1 cellular context compared by ENCODE assay signal in the genomic region with DNA sequence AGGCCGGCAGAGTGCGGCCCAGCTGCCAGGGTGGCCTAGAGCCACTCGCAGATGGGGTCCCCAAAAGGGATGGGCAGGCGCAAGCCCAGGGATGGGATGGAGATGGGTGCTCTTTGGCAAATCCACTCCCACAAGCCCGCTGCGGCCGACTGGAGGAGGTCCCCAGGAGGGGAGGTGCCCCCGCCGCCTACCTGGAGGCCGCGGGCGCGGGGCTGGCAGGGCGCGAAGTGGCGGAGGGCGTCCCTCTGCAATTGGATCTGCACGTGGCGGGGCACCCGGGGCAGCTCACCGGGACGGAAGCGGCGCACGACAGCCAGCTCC.
A peak's percentile ranks its signal among the peaks of the same experiment; 100 is the strongest.
TF ChIP-seq lines count a peak whose summit lies in the region.

No MANE protein-coding gene starts in this region.

TF ChIP-seq in K562, 482 proteins besides CTCF, POLR2A, EP300 and RAD21 (continued from another document and continues in another):
- TF ChIP-seq, protein P1, sequence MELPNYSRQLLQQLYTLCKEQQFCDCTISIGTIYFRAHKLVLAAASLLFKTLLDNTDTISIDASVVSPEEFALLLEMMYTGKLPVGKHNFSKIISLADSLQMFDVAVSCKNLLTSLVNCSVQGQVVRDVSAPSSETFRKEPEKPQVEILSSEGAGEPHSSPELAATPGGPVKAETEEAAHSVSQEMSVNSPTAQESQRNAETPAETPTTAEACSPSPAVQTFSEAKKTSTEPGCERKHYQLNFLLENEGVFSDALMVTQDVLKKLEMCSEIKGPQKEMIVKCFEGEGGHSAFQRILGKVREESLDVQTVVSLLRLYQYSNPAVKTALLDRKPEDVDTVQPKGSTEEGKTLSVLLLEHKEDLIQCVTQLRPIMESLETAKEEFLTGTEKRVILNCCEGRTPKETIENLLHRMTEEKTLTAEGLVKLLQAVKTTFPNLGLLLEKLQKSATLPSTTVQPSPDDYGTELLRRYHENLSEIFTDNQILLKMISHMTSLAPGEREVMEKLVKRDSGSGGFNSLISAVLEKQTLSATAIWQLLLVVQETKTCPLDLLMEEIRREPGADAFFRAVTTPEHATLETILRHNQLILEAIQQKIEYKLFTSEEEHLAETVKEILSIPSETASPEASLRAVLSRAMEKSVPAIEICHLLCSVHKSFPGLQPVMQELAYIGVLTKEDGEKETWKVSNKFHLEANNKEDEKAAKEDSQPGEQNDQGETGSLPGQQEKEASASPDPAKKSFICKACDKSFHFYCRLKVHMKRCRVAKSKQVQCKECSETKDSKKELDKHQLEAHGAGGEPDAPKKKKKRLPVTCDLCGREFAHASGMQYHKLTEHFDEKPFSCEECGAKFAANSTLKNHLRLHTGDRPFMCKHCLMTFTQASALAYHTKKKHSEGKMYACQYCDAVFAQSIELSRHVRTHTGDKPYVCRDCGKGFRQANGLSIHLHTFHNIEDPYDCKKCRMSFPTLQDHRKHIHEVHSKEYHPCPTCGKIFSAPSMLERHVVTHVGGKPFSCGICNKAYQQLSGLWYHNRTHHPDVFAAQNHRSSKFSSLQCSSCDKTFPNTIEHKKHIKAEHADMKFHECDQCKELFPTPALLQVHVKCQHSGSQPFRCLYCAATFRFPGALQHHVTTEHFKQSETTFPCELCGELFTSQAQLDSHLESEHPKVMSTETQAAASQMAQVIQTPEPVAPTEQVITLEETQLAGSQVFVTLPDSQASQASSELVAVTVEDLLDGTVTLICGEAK (IDR thresholded peaks at IDR 0.05) = no peak
- TF ChIP-seq, protein P1 (CRISPR knock-in tag; IDR thresholded peaks at IDR 0.05) = no peak
- TF ChIP-seq RBBP5 (IDR thresholded peaks at IDR 0.05; ENCODE audit: borderline replicate concordance, insufficient read depth, low read length, poor library complexity, severe bottlenecking) (peak; percentile 3), KDM1A (IDR thresholded peaks at IDR 0.05) (no peak), ESRRA (IDR thresholded peaks at IDR 0.05; ENCODE audit: borderline replicate concordance, low read depth) (no peak), MAX (CRISPR knock-in tag; IDR thresholded peaks at IDR 0.05) (peak; percentile 75), SP2 (IDR thresholded peaks at IDR 0.05; ENCODE audit: extremely low read depth, low read depth, low read length, poor library complexity, severe bottlenecking) (no peak), NFRKB (IDR thresholded peaks at IDR 0.05; ENCODE audit: low read depth) (peak; percentile 33; the same call in 1 of the 2 replicates), JUND (IDR thresholded peaks at IDR 0.05; ENCODE audit: borderline replicate concordance, low read depth, low read length) (no peak), JUND (tag; IDR thresholded peaks at IDR 0.05; ENCODE audit: borderline replicate concordance, low read depth, low read length) (no peak), TBP (optimal IDR thresholded peaks at IDR 0.05; ENCODE audit: low read depth, low read length) (peak; percentile 14), ZNF354B (CRISPR knock-in tag; IDR thresholded peaks at IDR 0.05) (no peak), HBP1 (CRISPR knock-in tag; IDR thresholded peaks at IDR 0.05) (no peak), TCF3 (CRISPR knock-in tag; IDR thresholded peaks at IDR 0.05) (no peak), ZNF507 (tag; conservative IDR thresholded peaks at IDR 0.05) (no peak), TBL1XR1 (IDR thresholded peaks at IDR 0.05; ENCODE audit: low read length in 2 of 2) (no peak), ZNF699 (CRISPR knock-in tag; IDR thresholded peaks at IDR 0.05; ENCODE audit: insufficient replicate concordance) (no peak), MTA3 (IDR thresholded peaks at IDR 0.05; ENCODE audit: borderline replicate concordance) (no peak), RCOR1 (IDR thresholded peaks at IDR 0.05; ENCODE audit: borderline replicate concordance in 1 of 2, low read depth in 2 of 2, low read length in 2 of 2) (no peak), ZBTB1 (CRISPR knock-in tag; IDR thresholded peaks at IDR 0.05; ENCODE audit: borderline replicate concordance, low read depth) (no peak), NFYB (IDR thresholded peaks at IDR 0.05; ENCODE audit: extremely low read depth, insufficient read length) (peak; percentile 48), RNF2 (IDR thresholded peaks at IDR 0.05) (0 out of 2 replicates have a peak, but pooled peaks have one; percentile 14), TCF7 (IDR thresholded peaks at IDR 0.05; ENCODE audit: borderline replicate concordance) (no peak), ZNF124 (CRISPR knock-in tag; IDR thresholded peaks at IDR 0.05) (no peak), PURB (CRISPR knock-in tag; IDR thresholded peaks at IDR 0.05; ENCODE audit: low read depth) (no peak), ATF3 (IDR thresholded peaks at IDR 0.05) (no peak), ATF3 (CRISPR knock-in tag; conservative IDR thresholded peaks at IDR 0.05) (no peak), ZBED1 (IDR thresholded peaks at IDR 0.05) (no peak), ZNF449 (CRISPR knock-in tag; IDR thresholded peaks at IDR 0.05) (no peak), ARID1B (IDR thresholded peaks at IDR 0.05) (no peak), BDP1 (IDR thresholded peaks at IDR 0.05; ENCODE audit: insufficient read depth, insufficient read length) (no peak), ZNF717 (CRISPR knock-in tag; IDR thresholded peaks at IDR 0.05) (no peak), SRSF9 (IDR thresholded peaks at IDR 0.05; ENCODE audit: borderline replicate concordance, low read depth, low read length) (no peak), TARDBP (IDR thresholded peaks at IDR 0.05) (no peak)
- TF ChIP-seq, protein P2, sequence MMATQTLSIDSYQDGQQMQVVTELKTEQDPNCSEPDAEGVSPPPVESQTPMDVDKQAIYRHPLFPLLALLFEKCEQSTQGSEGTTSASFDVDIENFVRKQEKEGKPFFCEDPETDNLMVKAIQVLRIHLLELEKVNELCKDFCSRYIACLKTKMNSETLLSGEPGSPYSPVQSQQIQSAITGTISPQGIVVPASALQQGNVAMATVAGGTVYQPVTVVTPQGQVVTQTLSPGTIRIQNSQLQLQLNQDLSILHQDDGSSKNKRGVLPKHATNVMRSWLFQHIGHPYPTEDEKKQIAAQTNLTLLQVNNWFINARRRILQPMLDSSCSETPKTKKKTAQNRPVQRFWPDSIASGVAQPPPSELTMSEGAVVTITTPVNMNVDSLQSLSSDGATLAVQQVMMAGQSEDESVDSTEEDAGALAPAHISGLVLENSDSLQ (IDR thresholded peaks at IDR 0.05) = no peak; the same call in none of the 2 replicates
- TF ChIP-seq, protein P3, sequence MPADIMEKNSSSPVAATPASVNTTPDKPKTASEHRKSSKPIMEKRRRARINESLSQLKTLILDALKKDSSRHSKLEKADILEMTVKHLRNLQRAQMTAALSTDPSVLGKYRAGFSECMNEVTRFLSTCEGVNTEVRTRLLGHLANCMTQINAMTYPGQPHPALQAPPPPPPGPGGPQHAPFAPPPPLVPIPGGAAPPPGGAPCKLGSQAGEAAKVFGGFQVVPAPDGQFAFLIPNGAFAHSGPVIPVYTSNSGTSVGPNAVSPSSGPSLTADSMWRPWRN (IDR thresholded peaks at IDR 0.05; ENCODE audit: low read depth) = no peak
- TF ChIP-seq, protein P4, sequence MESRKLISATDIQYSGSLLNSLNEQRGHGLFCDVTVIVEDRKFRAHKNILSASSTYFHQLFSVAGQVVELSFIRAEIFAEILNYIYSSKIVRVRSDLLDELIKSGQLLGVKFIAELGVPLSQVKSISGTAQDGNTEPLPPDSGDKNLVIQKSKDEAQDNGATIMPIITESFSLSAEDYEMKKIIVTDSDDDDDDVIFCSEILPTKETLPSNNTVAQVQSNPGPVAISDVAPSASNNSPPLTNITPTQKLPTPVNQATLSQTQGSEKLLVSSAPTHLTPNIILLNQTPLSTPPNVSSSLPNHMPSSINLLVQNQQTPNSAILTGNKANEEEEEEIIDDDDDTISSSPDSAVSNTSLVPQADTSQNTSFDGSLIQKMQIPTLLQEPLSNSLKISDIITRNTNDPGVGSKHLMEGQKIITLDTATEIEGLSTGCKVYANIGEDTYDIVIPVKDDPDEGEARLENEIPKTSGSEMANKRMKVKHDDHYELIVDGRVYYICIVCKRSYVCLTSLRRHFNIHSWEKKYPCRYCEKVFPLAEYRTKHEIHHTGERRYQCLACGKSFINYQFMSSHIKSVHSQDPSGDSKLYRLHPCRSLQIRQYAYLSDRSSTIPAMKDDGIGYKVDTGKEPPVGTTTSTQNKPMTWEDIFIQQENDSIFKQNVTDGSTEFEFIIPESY (CRISPR knock-in tag; IDR thresholded peaks at IDR 0.05) = no peak
- TF ChIP-seq, protein P5, sequence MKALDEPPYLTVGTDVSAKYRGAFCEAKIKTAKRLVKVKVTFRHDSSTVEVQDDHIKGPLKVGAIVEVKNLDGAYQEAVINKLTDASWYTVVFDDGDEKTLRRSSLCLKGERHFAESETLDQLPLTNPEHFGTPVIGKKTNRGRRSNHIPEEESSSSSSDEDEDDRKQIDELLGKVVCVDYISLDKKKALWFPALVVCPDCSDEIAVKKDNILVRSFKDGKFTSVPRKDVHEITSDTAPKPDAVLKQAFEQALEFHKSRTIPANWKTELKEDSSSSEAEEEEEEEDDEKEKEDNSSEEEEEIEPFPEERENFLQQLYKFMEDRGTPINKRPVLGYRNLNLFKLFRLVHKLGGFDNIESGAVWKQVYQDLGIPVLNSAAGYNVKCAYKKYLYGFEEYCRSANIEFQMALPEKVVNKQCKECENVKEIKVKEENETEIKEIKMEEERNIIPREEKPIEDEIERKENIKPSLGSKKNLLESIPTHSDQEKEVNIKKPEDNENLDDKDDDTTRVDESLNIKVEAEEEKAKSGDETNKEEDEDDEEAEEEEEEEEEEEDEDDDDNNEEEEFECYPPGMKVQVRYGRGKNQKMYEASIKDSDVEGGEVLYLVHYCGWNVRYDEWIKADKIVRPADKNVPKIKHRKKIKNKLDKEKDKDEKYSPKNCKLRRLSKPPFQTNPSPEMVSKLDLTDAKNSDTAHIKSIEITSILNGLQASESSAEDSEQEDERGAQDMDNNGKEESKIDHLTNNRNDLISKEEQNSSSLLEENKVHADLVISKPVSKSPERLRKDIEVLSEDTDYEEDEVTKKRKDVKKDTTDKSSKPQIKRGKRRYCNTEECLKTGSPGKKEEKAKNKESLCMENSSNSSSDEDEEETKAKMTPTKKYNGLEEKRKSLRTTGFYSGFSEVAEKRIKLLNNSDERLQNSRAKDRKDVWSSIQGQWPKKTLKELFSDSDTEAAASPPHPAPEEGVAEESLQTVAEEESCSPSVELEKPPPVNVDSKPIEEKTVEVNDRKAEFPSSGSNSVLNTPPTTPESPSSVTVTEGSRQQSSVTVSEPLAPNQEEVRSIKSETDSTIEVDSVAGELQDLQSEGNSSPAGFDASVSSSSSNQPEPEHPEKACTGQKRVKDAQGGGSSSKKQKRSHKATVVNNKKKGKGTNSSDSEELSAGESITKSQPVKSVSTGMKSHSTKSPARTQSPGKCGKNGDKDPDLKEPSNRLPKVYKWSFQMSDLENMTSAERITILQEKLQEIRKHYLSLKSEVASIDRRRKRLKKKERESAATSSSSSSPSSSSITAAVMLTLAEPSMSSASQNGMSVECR (CRISPR knock-in tag; IDR thresholded peaks at IDR 0.05) = 0 out of 2 replicates have a peak, but pooled peaks have one; percentile 25
